ENCODE assay signal across 27 cellular contexts in the genomic region with DNA sequence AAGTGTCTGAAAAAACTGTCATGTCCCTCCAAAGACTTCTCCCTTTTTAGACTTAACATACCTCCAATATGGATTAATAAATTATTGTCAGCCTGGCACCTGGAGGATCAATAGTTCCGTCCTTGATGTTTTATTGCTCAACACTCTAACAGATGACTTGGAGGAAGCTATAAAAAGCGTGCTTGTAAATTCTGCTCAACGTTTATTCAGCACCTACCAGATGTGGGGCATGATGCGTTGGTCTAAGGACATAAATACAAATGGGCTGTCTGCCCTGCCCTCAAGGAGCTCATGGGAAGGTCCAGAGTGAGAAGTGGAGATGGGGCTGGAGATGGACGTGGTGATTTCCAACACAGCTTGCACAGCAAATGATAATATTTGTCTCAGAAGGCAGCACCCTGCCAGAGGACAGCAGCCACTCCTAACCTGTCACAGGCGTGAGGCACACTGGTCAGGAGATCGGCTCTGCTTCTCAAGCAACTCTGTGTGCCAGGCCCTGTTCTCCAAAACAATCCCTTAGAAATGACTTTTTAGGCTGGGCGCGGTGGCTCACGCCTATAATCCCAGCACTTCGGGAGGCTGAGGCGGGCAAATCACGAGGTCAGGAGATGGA.
"Had no signal": no experiment of that assay in that cellular context is flagged by ENCODE, and none has a peak within 500 bp of the region (broad histone marks: within the 10 kb centered on the region; RNA-seq: fewer than 3 reads in every experiment).

No MANE protein-coding gene starts in this region.

- H3K4me1 ChIP-seq: esophagus squamous epithelium, uterus had no signal

- ATAC-seq: activated naive CD4-positive, alpha-beta T cell treated with anti-CD3 and anti-CD28 coated beads, Interleukin-2, amount 50 U/mL, for 72 hours; activated T-cell treated with anti-CD3 and anti-CD28 coated beads, Interleukin-2, amount 50 U/mL, for 72 hours; left ventricle myocardium superior; naive thymus-derived CD4-positive, alpha-beta T cell; sciatic nerve; stimulated activated effector memory CD8-positive, alpha-beta T cell treated with anti-CD3 and anti-CD28 coated beads, Interleukin-12 subunit alpha, Interleukin-12 subunit beta, amount 100 ng/mL, for 72 hours; T-helper 17 cell; WTC11 had no signal

- DNase-seq: activated CD4-positive, alpha-beta T cell treated with anti-CD3 and anti-CD28 coated beads for 1 hour; activated naive CD4-positive, alpha-beta T cell; activated T-cell treated with anti-CD3 and anti-CD28 coated beads for 4 hours; activated T-cell treated with anti-CD3 and anti-CD28 coated beads, Interleukin-2, amount 50 U/mL, for 72 hours; anterior cingulate cortex; effector CD8-positive, alpha-beta T cell; esophagus squamous epithelium; glutamatergic neuron; left ventricle myocardium superior; mammary epithelial cell; naive thymus-derived CD4-positive, alpha-beta T cell; ovary; stimulated activated CD4-positive, alpha-beta T cell treated with anti-CD3 and anti-CD28 coated beads, Interleukin-4, amount 100 ng/mL, for 24 hours; T-helper 17 cell; T1000; uterus had no signal

- H3K36me3 ChIP-seq: esophagus squamous epithelium, ovary, uterus had no signal

- H3K27ac ChIP-seq: epithelial cell of prostate, esophagus squamous epithelium, ovary, skin epidermis, uterus had no signal

- H3K9me3 ChIP-seq: esophagus squamous epithelium, ovary, uterus had no signal

- H3K4me3 ChIP-seq: esophagus squamous epithelium, ovary, skin epidermis, uterus had no signal

- H3K27me3 ChIP-seq: ovary, uterus had no signal

- FAIRE-seq: bronchial epithelial cell, colon, endometrium, frontal cortex, islet of Langerhans had no signal
